Comparison of ENCODE assay signal across 16 cellular contexts in genomic region chr2:216130346-216130951, GRCh38. TPM values are rescaled to one million over a fixed set of nuclear protein-coding genes. Genes with fewer than 3 reads are reported as not detected.
DNase-seq lines count a peak whose midpoint lies in the region; ATAC-seq and TF ChIP-seq lines count a peak whose summit lies in the region.
"Had no signal": no experiment of that assay in that cellular context is flagged by ENCODE, and none has a peak within 500 bp of the region (broad histone marks: within the 10 kb centered on the region; RNA-seq: fewer than 3 reads in every experiment).

No MANE protein-coding gene starts in this region.

- no peaks in the 10 kb centered on the region for H3K9me3 Mint-ChIP-seq in activated naive CD8-positive, alpha-beta T cell (ENCODE audit: low read depth)
- H3K9me3 Mint-ChIP-seq in activated naive CD8-positive, alpha-beta T cell treated with anti-CD3 and anti-CD28 coated beads for 36 hours = no peaks in the 10 kb centered on the region
- H3K9me3 Mint-ChIP-seq in activated CD8-positive, alpha-beta T cell treated with anti-CD3 and anti-CD28 coated beads, Interleukin-2, amount 10 ng/mL, durations not matched to agents 7 days and 5 days (ENCODE audit: insufficient read depth) = no peaks in the 10 kb centered on the region

- no peaks in the 10 kb centered on the region for H3K27me3 Mint-ChIP-seq in activated naive CD8-positive, alpha-beta T cell
- no peaks in the 10 kb centered on the region for H3K27me3 Mint-ChIP-seq in activated naive CD8-positive, alpha-beta T cell treated with anti-CD3 and anti-CD28 coated beads for 36 hours
- no peaks in the 10 kb centered on the region for H3K27me3 Mint-ChIP-seq in activated CD8-positive, alpha-beta T cell treated with anti-CD3 and anti-CD28 coated beads, Interleukin-2, amount 10 ng/mL, durations not matched to agents 7 days and 5 days (ENCODE audit: low read depth)

- H3K27ac Mint-ChIP-seq in activated naive CD8-positive, alpha-beta T cell = peak overlapping the region; percentile 16
- no peak overlapping the region for H3K27ac Mint-ChIP-seq in activated naive CD8-positive, alpha-beta T cell treated with anti-CD3 and anti-CD28 coated beads for 36 hours
- peak overlapping the region; percentile 39 for H3K27ac Mint-ChIP-seq in activated CD8-positive, alpha-beta T cell treated with anti-CD3 and anti-CD28 coated beads, Interleukin-2, amount 10 ng/mL, durations not matched to agents 7 days and 5 days

- H3K36me3 Mint-ChIP-seq in activated naive CD8-positive, alpha-beta T cell = peaks cover 17% of the 10 kb centered on the region
- H3K36me3 Mint-ChIP-seq in activated naive CD8-positive, alpha-beta T cell treated with anti-CD3 and anti-CD28 coated beads for 36 hours = peaks cover 52% of the 10 kb centered on the region
- H3K36me3 Mint-ChIP-seq in activated CD8-positive, alpha-beta T cell treated with anti-CD3 and anti-CD28 coated beads, Interleukin-2, amount 10 ng/mL, durations not matched to agents 7 days and 5 days (ENCODE audit: low read depth) = peaks cover 82% of the 10 kb centered on the region

- no peak for DNase-seq in activated naive CD8-positive, alpha-beta T cell treated with anti-CD3 and anti-CD28 coated beads for 36 hours
- DNase-seq in activated CD8-positive, alpha-beta T cell treated with anti-CD3 and anti-CD28 coated beads, Interleukin-2, amount 10 ng/mL, durations not matched to agents 7 days and 5 days = no peak
- DNase-seq in fibroblast of villous mesenchyme (ENCODE audit: low read depth) = peak; percentile 63
- peak; percentile 61 for DNase-seq in superior temporal gyrus (ENCODE audit: extremely low spot score)
- no peak for DNase-seq in NCI-H526 (lab: John Stamatoyannopoulos, UW)
- no peak for DNase-seq in activated CD4-positive, alpha-beta T cell treated with anti-CD3 and anti-CD28 coated beads, Interleukin-2, amount 50 U/mL, for 1 hour
- no peak for DNase-seq in NCI-H2171 (lab: John Stamatoyannopoulos, UW)
- DNase-seq: AML-193; effector CD4-positive, alpha-beta T cell; H7; NCI-H2081 treated with DMSO at 0.1 percent for 48 hours; NCI-H524 treated with DMSO at 0.1 percent for 48 hours; thyroid gland had no signal

- H3K4me3 Mint-ChIP-seq in activated naive CD8-positive, alpha-beta T cell = no peak overlapping the region
- no peak overlapping the region for H3K4me3 Mint-ChIP-seq in activated naive CD8-positive, alpha-beta T cell treated with anti-CD3 and anti-CD28 coated beads for 36 hours
- H3K4me3 Mint-ChIP-seq in activated CD8-positive, alpha-beta T cell treated with anti-CD3 and anti-CD28 coated beads, Interleukin-2, amount 10 ng/mL, durations not matched to agents 7 days and 5 days = no peak overlapping the region

- no peak for TF ChIP-seq CTCF in fibroblast of villous mesenchyme (IDR thresholded peaks at IDR 0.05; ENCODE audit: insufficient read depth, low read depth, low read length)

- H3K4me1 Mint-ChIP-seq in activated naive CD8-positive, alpha-beta T cell (ENCODE audit: low read depth) = peaks cover 73% of the 10 kb centered on the region
- peaks cover 49% of the 10 kb centered on the region for H3K4me1 Mint-ChIP-seq in activated naive CD8-positive, alpha-beta T cell treated with anti-CD3 and anti-CD28 coated beads for 36 hours
- H3K4me1 Mint-ChIP-seq in activated CD8-positive, alpha-beta T cell treated with anti-CD3 and anti-CD28 coated beads, Interleukin-2, amount 10 ng/mL, durations not matched to agents 7 days and 5 days (ENCODE audit: low read depth) = peaks cover 27% of the 10 kb centered on the region

- no peak for ATAC-seq in activated CD8-positive, alpha-beta T cell treated with anti-CD3 and anti-CD28 coated beads, Interleukin-2, amount 10 ng/mL, durations not matched to agents 7 days and 5 days

- POLR2A ChIA-PET in activated CD8-positive, alpha-beta T cell treated with anti-CD3 and anti-CD28 coated beads, Interleukin-2, amount 10 ng/mL, durations not matched to agents 7 days and 5 days (lab: Charles Lee) = interaction anchor here (0.6 to 0.8 kb wide), 2 partner anchors 13 to 796 kb away, joined by 3 to 5 read pairs; no protein-coding TSS in a partner anchor

- CTCF ChIA-PET in activated CD8-positive, alpha-beta T cell treated with anti-CD3 and anti-CD28 coated beads, Interleukin-2, amount 10 ng/mL, durations not matched to agents 7 days and 5 days (lab: Charles Lee) = interaction anchor here (0.9 to 1.3 kb wide), 2 partner anchors 12 to 274 kb away, joined by 3 to 4 read pairs; no protein-coding TSS in a partner anchor

- H3K4me3 ChIP-seq in fibroblast of villous mesenchyme (ENCODE audit: low read depth, low read length) = no peak overlapping the region
- H3K4me3 ChIP-seq: SJSA1, skin epidermis, thyroid gland had no signal

RNA-seq across cellular contexts. Expression of gene XRCC5, which starts 21.3 kb away (rescaled TPM):
- 100 to 1,000 TPM; 585 to 614 TPM for total RNA-seq in activated naive CD8-positive, alpha-beta T cell treated with anti-CD3 and anti-CD28 coated beads for 36 hours
- 100 to 1,000 TPM; 362 to 394 TPM for total RNA-seq in activated CD8-positive, alpha-beta T cell treated with anti-CD3 and anti-CD28 coated beads, Interleukin-2, amount 10 ng/mL, durations not matched to agents 7 days and 5 days
- total RNA-seq in fibroblast of villous mesenchyme = 220 and 278 TPM in 2 replicates

RNA-seq across cellular contexts. Expression of gene TMEM169, which starts 48.7 kb away (rescaled TPM):
- total RNA-seq in activated naive CD8-positive, alpha-beta T cell treated with anti-CD3 and anti-CD28 coated beads for 36 hours = under 1 TPM; 0.40 to 0.41 TPM
- total RNA-seq in activated CD8-positive, alpha-beta T cell treated with anti-CD3 and anti-CD28 coated beads, Interleukin-2, amount 10 ng/mL, durations not matched to agents 7 days and 5 days = 1 to 10 TPM; 1.2 to 1.4 TPM
- 0.32 and 0.43 TPM in 2 replicates for total RNA-seq in fibroblast of villous mesenchyme

RNA-seq across cellular contexts. Expression of gene PECR, which starts 48.8 kb away (rescaled TPM):
- 10 to 100 TPM; 15.3 to 16.2 TPM for total RNA-seq in activated naive CD8-positive, alpha-beta T cell treated with anti-CD3 and anti-CD28 coated beads for 36 hours
- total RNA-seq in activated CD8-positive, alpha-beta T cell treated with anti-CD3 and anti-CD28 coated beads, Interleukin-2, amount 10 ng/mL, durations not matched to agents 7 days and 5 days = 10 to 100 TPM; 29.0 to 30.3 TPM
- total RNA-seq in fibroblast of villous mesenchyme = 9.9 and 12.6 TPM in 2 replicates

Comparison
In these comparisons a context has a peak if more than half of its experiments do, and no peak if none do; other contexts are left out.
1. DNase-seq: peak in fibroblast of villous mesenchyme (single experiment) and superior temporal gyrus (single experiment); none in activated naive CD8-positive, alpha-beta T cell treated with anti-CD3 and anti-CD28 coated beads for 36 hours (single experiment), activated CD8-positive, alpha-beta T cell treated with anti-CD3 and anti-CD28 coated beads, Interleukin-2, amount 10 ng/mL, durations not matched to agents 7 days and 5 days (single experiment), NCI-H526 (0 of 2), activated CD4-positive, alpha-beta T cell treated with anti-CD3 and anti-CD28 coated beads, Interleukin-2, amount 50 U/mL, for 1 hour (single experiment) and NCI-H2171 (single experiment).